Comparison of ENCODE assay signal across 16 cellular contexts in the genomic region with DNA sequence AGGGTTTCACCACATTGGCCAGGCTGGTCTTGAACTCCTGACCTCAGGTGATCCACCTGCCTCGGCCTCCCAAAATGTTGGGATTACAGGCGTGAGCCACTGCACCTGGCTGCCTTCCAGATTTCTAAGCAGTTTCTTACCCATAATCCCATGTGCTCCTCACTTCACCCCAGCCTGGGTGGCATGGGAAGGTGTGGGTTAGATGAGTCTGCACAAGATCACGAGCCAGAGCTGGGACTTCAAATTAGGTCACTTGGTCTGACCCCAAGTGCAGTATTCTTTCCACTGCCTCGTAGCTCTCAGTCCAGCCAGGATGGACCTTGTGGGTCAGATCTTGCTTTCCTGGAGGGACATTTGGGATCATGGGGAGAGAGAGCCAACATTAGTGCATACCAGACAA. TPM values are rescaled to one million over a fixed set of nuclear protein-coding genes. Genes with fewer than 3 reads are reported as not detected.
"Had no signal": no experiment of that assay in that cellular context is flagged by ENCODE, and none has a peak within 500 bp of the region (broad histone marks: within the 10 kb centered on the region; RNA-seq: fewer than 3 reads in every experiment).

No MANE protein-coding gene starts in this region.

- H3K4me3 ChIP-seq: smooth muscle cell, tibial nerve had no signal

- H3K27ac ChIP-seq: tibial nerve had no signal

- DNase-seq: activated CD4-positive, alpha-beta T cell treated with anti-CD3 and anti-CD28 coated beads for 1 hour; activated CD4-positive, alpha-beta T cell treated with anti-CD3 and anti-CD28 coated beads, Interleukin-2, amount 50 U/mL, for 48 hours; activated naive CD8-positive, alpha-beta T cell treated with anti-CD3 and anti-CD28 coated beads, Interleukin-2, amount 10 ng/mL, durations not matched to agents 7 days and 5 days; activated T-cell treated with anti-CD3 and anti-CD28 coated beads, Interleukin-2, amount 50 U/mL, for 4 hours; anterior cingulate cortex; foreskin melanocyte; nephron progenitor cell; retina; stimulated activated naive B cell treated with anti-CD40 and anti-IgM and Interleukin-4, amounts not matched to agents 10 μg/mL and 1 μg/mL and 100 μg/mL, for 72 hours; T-helper 9 cell had no signal

- H3K4me2 ChIP-seq: smooth muscle cell had no signal

- H3K36me3 ChIP-seq: tibial nerve had no signal

- H3K27me3 ChIP-seq: tibial nerve had no signal

- H3K9me3 ChIP-seq: tibial nerve had no signal

RNA-seq across cellular contexts. Expression of gene CRB2, which starts 50.1 kb away (rescaled TPM):
- total RNA-seq: activated naive CD8-positive, alpha-beta T cell treated with anti-CD3 and anti-CD28 coated beads, Interleukin-2, amount 10 ng/mL, durations not matched to agents 7 days and 5 days; endothelial cell of umbilical vein; lower leg skin; mesenteric fat pad; osteoblast had no signal
- polyA plus RNA-seq: endothelial cell of umbilical vein had no signal
